Comparison of ENCODE assay signal across 21 cellular contexts in genomic region chr4:24248674-24249644, GRCh38.
DNase-seq lines count a peak whose midpoint lies in the region; ATAC-seq and TF ChIP-seq lines count a peak whose summit lies in the region.
"Had no signal": no experiment of that assay in that cellular context is flagged by ENCODE, and none has a peak within 500 bp of the region (broad histone marks: within the 10 kb centered on the region; RNA-seq: fewer than 3 reads in every experiment).

No MANE protein-coding gene starts in this region.

- DNase-seq in NCI-H524 (lab: John Stamatoyannopoulos, UW) = peak; percentile 20 to 32
- no peak for DNase-seq in NCI-H524 treated with DMSO at 0.1 percent for 48 hours (lab: John Stamatoyannopoulos, UW)
- DNase-seq in left cardiac atrium = peak; percentile 38
- DNase-seq in nephron progenitor cell = no peak
- DNase-seq in activated naive CD8-positive, alpha-beta T cell treated with anti-CD3 and anti-CD28 coated beads, Interleukin-2, amount 50 U/mL, for 24 hours = no peak
- DNase-seq in NOMO-1 (lab: John Stamatoyannopoulos, UW; ENCODE audit: unreplicated experiment in 2 of 2) = no peak
- DNase-seq: activated CD8-positive, alpha-beta T cell treated with anti-CD3 and anti-CD28 coated beads, Interleukin-2, amount 10 ng/mL, durations not matched to agents 7 days and 5 days; activated T-cell treated with anti-CD3 and anti-CD28 coated beads, Interleukin-2, amount 50 U/mL, for 72 hours; brain microvascular endothelial cell; esophagus squamous epithelium; GOT3; NK-92 treated with Interleukin-12 subunit alpha and Interleukin-12 subunit beta, amount 100 ng/mL, for 24 hours; RPMI8226; stimulated activated naive CD8-positive, alpha-beta T cell treated with anti-CD3 and anti-CD28 coated beads, Interleukin-15, amount 100 ng/mL, for 72 hours had no signal

- H3K4me1 ChIP-seq in subcutaneous abdominal adipose tissue (ENCODE audit: control insufficient read depth in 5 of 5, insufficient read depth in 5 of 5, low read length in 5 of 5) = peaks cover 0 to 17% (median 8%) of the 10 kb centered on the region in 5 donors
- H3K4me1 ChIP-seq: vagina had no signal

- H3K9me3 ChIP-seq in subcutaneous abdominal adipose tissue (ENCODE audit: control insufficient read depth in 5 of 5, low read length in 5 of 5) = no peaks in the 10 kb centered on the region
- H3K9me3 ChIP-seq: esophagus squamous epithelium, vagina had no signal

- no peaks in the 10 kb centered on the region for H3K36me3 ChIP-seq in subcutaneous abdominal adipose tissue (ENCODE audit: control insufficient read depth in 5 of 5, insufficient read depth in 5 of 5, low read length in 5 of 5)
- H3K36me3 ChIP-seq: brain microvascular endothelial cell, esophagus squamous epithelium, vagina had no signal

- ATAC-seq in left cardiac atrium (peak; percentile 68 to 76), HG03342 (IDR thresholded peaks at IDR 0.05; ENCODE audit: unreplicated experiment) (no peak)
- no peak for ATAC-seq in activated naive CD8-positive, alpha-beta T cell treated with anti-CD3 and anti-CD28 coated beads, Interleukin-2, amount 50 U/mL, for 24 hours
- ATAC-seq: activated CD8-positive, alpha-beta T cell treated with anti-CD3 and anti-CD28 coated beads, Interleukin-2, amount 10 ng/mL, durations not matched to agents 7 days and 5 days; activated naive CD4-positive, alpha-beta T cell treated with anti-CD3 and anti-CD28 coated beads, Interleukin-2, amount 50 U/mL, for 72 hours; activated T-cell treated with anti-CD3 and anti-CD28 coated beads, Interleukin-2, amount 50 U/mL, for 72 hours; stimulated activated naive CD8-positive, alpha-beta T cell treated with anti-CD3 and anti-CD28 coated beads, Interleukin-15, amount 100 ng/mL, for 72 hours had no signal

- H3K4me3 Mint-ChIP-seq in nephron progenitor cell = no peak overlapping the region
- no peak overlapping the region for H3K4me3 Mint-ChIP-seq in activated naive CD8-positive, alpha-beta T cell treated with anti-CD3 and anti-CD28 coated beads, Interleukin-2, amount 50 U/mL, for 24 hours
- H3K4me3 Mint-ChIP-seq: activated CD8-positive, alpha-beta T cell treated with anti-CD3 and anti-CD28 coated beads, Interleukin-2, amount 10 ng/mL, durations not matched to agents 7 days and 5 days; activated T-cell treated with anti-CD3 and anti-CD28 coated beads, Interleukin-2, amount 50 U/mL, for 72 hours; CD14-positive monocyte; stimulated activated naive CD8-positive, alpha-beta T cell treated with anti-CD3 and anti-CD28 coated beads, Interleukin-15, amount 100 ng/mL, for 72 hours had no signal

- peaks cover 44% of the 10 kb centered on the region for H3K4me1 Mint-ChIP-seq in nephron progenitor cell
- H3K4me1 Mint-ChIP-seq in activated naive CD8-positive, alpha-beta T cell treated with anti-CD3 and anti-CD28 coated beads, Interleukin-2, amount 50 U/mL, for 24 hours = no peaks in the 10 kb centered on the region
- H3K4me1 Mint-ChIP-seq: stimulated activated naive CD8-positive, alpha-beta T cell treated with anti-CD3 and anti-CD28 coated beads, Interleukin-15, amount 100 ng/mL, for 72 hours had no signal

- no peaks in the 10 kb centered on the region for H3K36me3 Mint-ChIP-seq in nephron progenitor cell (ENCODE audit: low read depth)
- no peaks in the 10 kb centered on the region for H3K36me3 Mint-ChIP-seq in activated naive CD8-positive, alpha-beta T cell treated with anti-CD3 and anti-CD28 coated beads, Interleukin-2, amount 50 U/mL, for 24 hours (ENCODE audit: low read depth)
- H3K36me3 Mint-ChIP-seq: activated naive CD4-positive, alpha-beta T cell treated with anti-CD3 and anti-CD28 coated beads, Interleukin-2, amount 50 U/mL, for 72 hours; CD14-positive monocyte had no signal

- intact Hi-C loops in left cardiac atrium (cut with DNase I) = loop anchor here in 1 of 2 donors (5.0 kb wide), 1 partner anchor 317 kb away; no protein-coding TSS in a partner anchor

- H3K27ac Mint-ChIP-seq in nephron progenitor cell = peak overlapping the region; percentile 81
- H3K27ac Mint-ChIP-seq in activated naive CD8-positive, alpha-beta T cell treated with anti-CD3 and anti-CD28 coated beads, Interleukin-2, amount 50 U/mL, for 24 hours = no peak overlapping the region
- H3K27ac Mint-ChIP-seq: activated CD8-positive, alpha-beta T cell treated with anti-CD3 and anti-CD28 coated beads, Interleukin-2, amount 10 ng/mL, durations not matched to agents 7 days and 5 days; activated naive CD4-positive, alpha-beta T cell treated with anti-CD3 and anti-CD28 coated beads, Interleukin-2, amount 50 U/mL, for 72 hours; activated T-cell treated with anti-CD3 and anti-CD28 coated beads, Interleukin-2, amount 50 U/mL, for 72 hours; CD14-positive monocyte; stimulated activated naive CD8-positive, alpha-beta T cell treated with anti-CD3 and anti-CD28 coated beads, Interleukin-15, amount 100 ng/mL, for 72 hours had no signal

- no peaks in the 10 kb centered on the region for H3K9me3 Mint-ChIP-seq in nephron progenitor cell
- H3K9me3 Mint-ChIP-seq in activated naive CD8-positive, alpha-beta T cell treated with anti-CD3 and anti-CD28 coated beads, Interleukin-2, amount 50 U/mL, for 24 hours = peaks cover 1% of the 10 kb centered on the region
- H3K9me3 Mint-ChIP-seq: CD14-positive monocyte had no signal

- peak overlapping the region; percentile 45 for H3K27ac ChIP-seq in subcutaneous abdominal adipose tissue (ENCODE audit: low read depth, low read length)
- H3K27ac ChIP-seq: brain microvascular endothelial cell, esophagus squamous epithelium, HL-60, parathyroid adenoma, vagina had no signal

- TF ChIP-seq CTCF in nephron progenitor cell (IDR thresholded peaks at IDR 0.05) = no peak

- H3K27me3 Mint-ChIP-seq in nephron progenitor cell (ENCODE audit: low read depth, poor library complexity) = peaks cover 6% of the 10 kb centered on the region
- no peaks in the 10 kb centered on the region for H3K27me3 Mint-ChIP-seq in activated naive CD8-positive, alpha-beta T cell treated with anti-CD3 and anti-CD28 coated beads, Interleukin-2, amount 50 U/mL, for 24 hours

- peak overlapping the region in 1 of 5 donors; percentile 26 for H3K4me3 ChIP-seq in subcutaneous abdominal adipose tissue (ENCODE audit: low read depth in 1 of 5, low read length in 5 of 5)
- H3K4me3 ChIP-seq: esophagus squamous epithelium, vagina had no signal

- H3K9ac ChIP-seq in subcutaneous abdominal adipose tissue (ENCODE audit: low read length in 5 of 5) = peak overlapping the region in 1 of 5 donors; percentile 31
- H3K9ac ChIP-seq: parathyroid adenoma had no signal

- H3K27me3 ChIP-seq in subcutaneous abdominal adipose tissue (ENCODE audit: control insufficient read depth in 5 of 5, insufficient read depth in 4 of 5, low read length in 5 of 5) = no peaks in the 10 kb centered on the region
- H3K27me3 ChIP-seq: brain microvascular endothelial cell, esophagus squamous epithelium, vagina had no signal

Comparison
In these comparisons a context has a peak if more than half of its experiments do, and no peak if none do; other contexts are left out.
1. DNase-seq: peak in NCI-H524 (2 of 2) and left cardiac atrium (single experiment); none in NCI-H524 treated with DMSO at 0.1 percent for 48 hours (single experiment), nephron progenitor cell (single experiment), activated naive CD8-positive, alpha-beta T cell treated with anti-CD3 and anti-CD28 coated beads, Interleukin-2, amount 50 U/mL, for 24 hours (single experiment) and NOMO-1 (0 of 2).
2. ATAC-seq: peak in left cardiac atrium (2 of 2); none in HG03342 (single experiment) and activated naive CD8-positive, alpha-beta T cell treated with anti-CD3 and anti-CD28 coated beads, Interleukin-2, amount 50 U/mL, for 24 hours (single experiment).